8 cellular contexts compared by ENCODE assay signal in the genomic region with DNA sequence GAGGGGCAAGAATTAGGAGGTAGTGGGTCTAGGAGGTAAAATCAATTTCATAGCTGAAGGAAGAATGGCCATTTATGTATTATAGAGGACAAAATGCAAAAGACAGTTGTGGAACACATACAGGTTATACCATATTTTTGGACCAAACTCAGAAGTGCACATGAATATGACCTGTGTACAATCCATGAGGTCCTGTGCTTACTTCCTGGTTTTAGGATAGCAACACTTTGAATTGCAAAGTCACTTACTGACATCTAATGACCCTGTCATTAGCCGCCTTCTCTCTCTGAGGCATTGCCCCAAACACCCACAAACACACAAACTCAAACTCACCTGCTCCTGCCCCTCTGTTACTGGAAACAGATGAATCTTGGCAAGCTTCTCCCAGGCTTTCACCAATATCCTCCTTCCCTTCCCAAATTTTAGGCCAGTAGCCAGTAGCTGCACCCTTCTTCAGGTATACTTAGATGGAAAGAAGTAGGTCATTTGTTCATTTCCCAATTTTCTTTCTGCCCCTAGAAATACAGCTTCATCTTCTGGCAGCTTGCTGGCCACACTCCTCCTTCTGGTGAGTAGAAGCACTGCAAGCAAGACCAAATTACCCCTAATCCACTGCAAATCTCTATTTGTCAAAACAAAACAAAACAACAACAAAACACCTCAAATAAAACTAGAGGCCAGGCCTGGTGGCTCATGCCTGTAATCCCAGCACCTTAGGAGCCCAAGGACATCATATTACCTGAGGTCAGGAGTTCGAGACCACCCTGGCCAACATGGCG. TPM values are rescaled to one million over a fixed set of nuclear protein-coding genes. Genes with fewer than 3 reads are reported as not detected.
DNase-seq lines count a peak whose midpoint lies in the region; ATAC-seq, FAIRE-seq and TF ChIP-seq lines count a peak whose summit lies in the region.

No MANE protein-coding gene starts in this region.

- H3K9me3 Mint-ChIP-seq in glutamatergic neuron (ENCODE audit: unreplicated experiment) = peaks cover 2% of the 10 kb centered on the region

- H3K27ac ChIP-seq in A549 (no peak overlapping the region), testis (no peak overlapping the region)

- H3K27ac Mint-ChIP-seq in T-helper 17 cell = no peak overlapping the region
- H3K27ac Mint-ChIP-seq in glutamatergic neuron (ENCODE audit: unreplicated experiment) = no peak overlapping the region

- no peak overlapping the region for H3K4me2 ChIP-seq in A549

- no peaks in the 10 kb centered on the region for H3K36me3 ChIP-seq in testis (ENCODE audit: low read depth, missing control alignments)

- TF ChIP-seq CTCF in A549 (IDR thresholded peaks at IDR 0.05) (peak; percentile 29; the same call in 2 of the 3 replicates), glutamatergic neuron (IDR thresholded peaks at IDR 0.05; ENCODE audit: partially characterized antibody, unreplicated experiment) (peak; percentile 67), testis (IDR thresholded peaks at IDR 0.05) (peak; percentile 49 to 64 (median 61))

- no peaks in the 10 kb centered on the region for H3K4me1 ChIP-seq in A549
- no peaks in the 10 kb centered on the region for H3K4me1 ChIP-seq in testis

- DNase-seq in A549 (ENCODE audit: low read depth in 1 of 2, low spot score in 1 of 2) (peak; percentile 23 to 46), Daoy (ENCODE audit: low read depth) (peak; percentile 27), T-helper 17 cell (no peak), glutamatergic neuron (no peak), testis (no peak), NCI-H2196 (lab: John Stamatoyannopoulos, UW; ENCODE audit: unreplicated experiment) (no peak), middle frontal gyrus (ENCODE audit: extremely low spot score, low spot score) (no peak)

- H3K4me3 Mint-ChIP-seq in T-helper 17 cell = no peak overlapping the region
- H3K4me3 Mint-ChIP-seq in glutamatergic neuron (ENCODE audit: unreplicated experiment) = no peak overlapping the region

- CTCF ChIA-PET in A549 (lab: Yijun Ruan, JAX) = interaction anchor here (0.7 to 2.2 kb wide), 9 partner anchors 9 to 217 kb away, joined by 3 to 13 read pairs (median 4); a partner anchor contains a TSS

- no peak for FAIRE-seq in A549 (lab: Jason Lieb, UNC)

- intact Hi-C loops in testis (cut with DNase I; ENCODE audit: low total_unique reads) = no loop called here

- no peaks in the 10 kb centered on the region for H3K4me1 Mint-ChIP-seq in T-helper 17 cell
- no peaks in the 10 kb centered on the region for H3K4me1 Mint-ChIP-seq in glutamatergic neuron (ENCODE audit: low read depth, unreplicated experiment)

- 91% methylated on average over 3 of the region's 3 CpGs for WGBS in A549 (ENCODE audit: missing lambda C conversion rate)
- WGBS in testis, 2 donors = 94 to 98% methylated on average over 3 of the region's 3 CpGs

- TF ChIP-seq POLR2A in A549 (IDR thresholded peaks at IDR 0.05; ENCODE audit: low read length) (no peak), testis (IDR thresholded peaks at IDR 0.05) (no peak)

- H3K27me3 Mint-ChIP-seq in T-helper 17 cell (peaks cover 25% of the 10 kb centered on the region), glutamatergic neuron (ENCODE audit: unreplicated experiment) (no peaks in the 10 kb centered on the region)

- TF ChIP-seq RAD21 in A549 (conservative IDR thresholded peaks at IDR 0.05 in 1 of 2, IDR thresholded peaks at IDR 0.05 in 1 of 2) = peak; percentile 22 to 44; a peak in 3 of 5 replicates

- H3K4me3 ChIP-seq in A549 (no peak overlapping the region), testis (no peak overlapping the region)

- H3K27me3 ChIP-seq in testis = no peaks in the 10 kb centered on the region

- POLR2A ChIA-PET in A549 (lab: Yijun Ruan, JAX) = interaction anchor here (1.7 kb wide), 1 partner anchor 14 kb away, joined by 5 read pairs; a partner anchor contains a TSS

- ATAC-seq in A549 = peak; percentile 54 to 67; a peak in 4 of 6 replicates
- peak; percentile 63 for ATAC-seq in HG02678 (IDR thresholded peaks at IDR 0.05; ENCODE audit: unreplicated experiment)
- ATAC-seq in T-helper 17 cell = peak; percentile 67

- no peak for TF ChIP-seq EP300 in A549 (IDR thresholded peaks at IDR 0.05)

- no peaks in the 10 kb centered on the region for H3K9me3 ChIP-seq in A549
- H3K9me3 ChIP-seq in T-helper 17 cell (ENCODE audit: control insufficient read depth, low read length, poor library complexity, severe bottlenecking) = no peaks in the 10 kb centered on the region
- H3K9me3 ChIP-seq in testis = no peaks in the 10 kb centered on the region

- H3K36me3 Mint-ChIP-seq in T-helper 17 cell (ENCODE audit: low read depth) = peaks cover 3% of the 10 kb centered on the region
- no peaks in the 10 kb centered on the region for H3K36me3 Mint-ChIP-seq in glutamatergic neuron (ENCODE audit: unreplicated experiment)

TF ChIP-seq in A549, 52 proteins besides CTCF, POLR2A, EP300 and RAD21:
- TF ChIP-seq, protein P1, sequence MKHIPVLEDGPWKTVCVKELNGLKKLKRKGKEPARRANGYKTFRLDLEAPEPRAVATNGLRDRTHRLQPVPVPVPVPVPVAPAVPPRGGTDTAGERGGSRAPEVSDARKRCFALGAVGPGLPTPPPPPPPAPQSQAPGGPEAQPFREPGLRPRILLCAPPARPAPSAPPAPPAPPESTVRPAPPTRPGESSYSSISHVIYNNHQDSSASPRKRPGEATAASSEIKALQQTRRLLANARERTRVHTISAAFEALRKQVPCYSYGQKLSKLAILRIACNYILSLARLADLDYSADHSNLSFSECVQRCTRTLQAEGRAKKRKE (CRISPR knock-in tag; IDR thresholded peaks at IDR 0.05; ENCODE audit: low read depth) = no peak
- TF ChIP-seq, protein P2, sequence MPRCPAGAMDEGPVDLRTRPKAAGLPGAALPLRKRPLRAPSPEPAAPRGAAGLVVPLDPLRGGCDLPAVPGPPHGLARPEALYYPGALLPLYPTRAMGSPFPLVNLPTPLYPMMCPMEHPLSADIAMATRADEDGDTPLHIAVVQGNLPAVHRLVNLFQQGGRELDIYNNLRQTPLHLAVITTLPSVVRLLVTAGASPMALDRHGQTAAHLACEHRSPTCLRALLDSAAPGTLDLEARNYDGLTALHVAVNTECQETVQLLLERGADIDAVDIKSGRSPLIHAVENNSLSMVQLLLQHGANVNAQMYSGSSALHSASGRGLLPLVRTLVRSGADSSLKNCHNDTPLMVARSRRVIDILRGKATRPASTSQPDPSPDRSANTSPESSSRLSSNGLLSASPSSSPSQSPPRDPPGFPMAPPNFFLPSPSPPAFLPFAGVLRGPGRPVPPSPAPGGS (IDR thresholded peaks at IDR 0.05) = no peak
- peak; percentile 51 for TF ChIP-seq SMC3 (IDR thresholded peaks at IDR 0.05)
- no peak for TF ChIP-seq HOXB5 (CRISPR knock-in tag; IDR thresholded peaks at IDR 0.05)
- TF ChIP-seq, protein P3, sequence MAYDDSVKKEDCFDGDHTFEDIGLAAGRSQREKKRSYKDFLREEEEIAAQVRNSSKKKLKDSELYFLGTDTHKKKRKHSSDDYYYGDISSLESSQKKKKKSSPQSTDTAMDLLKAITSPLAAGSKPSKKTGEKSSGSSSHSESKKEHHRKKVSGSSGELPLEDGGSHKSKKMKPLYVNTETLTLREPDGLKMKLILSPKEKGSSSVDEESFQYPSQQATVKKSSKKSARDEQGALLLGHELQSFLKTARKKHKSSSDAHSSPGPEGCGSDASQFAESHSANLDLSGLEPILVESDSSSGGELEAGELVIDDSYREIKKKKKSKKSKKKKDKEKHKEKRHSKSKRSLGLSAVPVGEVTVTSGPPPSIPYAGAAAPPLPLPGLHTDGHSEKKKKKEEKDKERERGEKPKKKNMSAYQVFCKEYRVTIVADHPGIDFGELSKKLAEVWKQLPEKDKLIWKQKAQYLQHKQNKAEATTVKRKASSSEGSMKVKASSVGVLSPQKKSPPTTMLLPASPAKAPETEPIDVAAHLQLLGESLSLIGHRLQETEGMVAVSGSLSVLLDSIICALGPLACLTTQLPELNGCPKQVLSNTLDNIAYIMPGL (CRISPR knock-in tag; IDR thresholded peaks at IDR 0.05; ENCODE audit: borderline replicate concordance) = no peak

RNA-seq across cellular contexts. Expression of a gene that starts 13.7 kb away (rescaled TPM):
- 1,649 and 2,015 TPM in 2 replicates for polyA plus RNA-seq in A549 (2011; rRNA removed)
- 796 and 807 TPM in 2 replicates for polyA plus RNA-seq in A549 (2012; cell fraction: cytosol; rRNA removed)
- 263 and 365 TPM in 2 replicates for polyA plus RNA-seq in A549 (2012; cell fraction: nucleus; rRNA removed)
- 1,222 to 1,289 TPM (median 1,243 TPM) in 3 replicates for polyA plus RNA-seq in A549 (2017; fragmentation: RNase III; extraction: RNeasy Plus Mini Kit Qiagen cat#74134 plus additional on column Dnase treatment)
- polyA minus RNA-seq in A549 (2011; rRNA and poly(A)+ RNA removed) = 643 and 712 TPM in 2 replicates
- 2,479 and 2,594 TPM in 2 replicates for total RNA-seq in Daoy (2014; rRNA removed; shearing (Covaris generic))
- 1,000 to 10,000 TPM; 1,386 to 1,390 TPM for total RNA-seq in T-helper 17 cell
- total RNA-seq in glutamatergic neuron (ENCODE audit: unreplicated experiment) = 692 TPM
- total RNA-seq in testis = 100 to 1,000 TPM; 548 to 899 TPM
- polyA plus RNA-seq in testis (ENCODE audit: insufficient read depth, low read depth, low replicate concordance) = 929 TPM

RNA-seq across cellular contexts. Expression of a gene that starts 33.3 kb away (rescaled TPM):
- polyA plus RNA-seq in A549 (2011; rRNA removed) = 8.2 and 10.4 TPM in 2 replicates
- polyA plus RNA-seq in A549 (2012; cell fraction: cytosol; rRNA removed) = 2.8 and 3.5 TPM in 2 replicates
- polyA plus RNA-seq in A549 (2012; cell fraction: nucleus; rRNA removed) = 1.8 and 2.0 TPM in 2 replicates
- polyA plus RNA-seq in A549 (2017; fragmentation: RNase III; extraction: RNeasy Plus Mini Kit Qiagen cat#74134 plus additional on column Dnase treatment) = 9.4 to 11.4 TPM (median 10.2 TPM) in 3 replicates
- 7.1 and 9.1 TPM in 2 replicates for polyA minus RNA-seq in A549 (2011; rRNA and poly(A)+ RNA removed)
- total RNA-seq in Daoy (2014; rRNA removed; shearing (Covaris generic)) = 18.9 and 19.2 TPM in 2 replicates
- under 1 TPM; 0.70 to 0.80 TPM for total RNA-seq in T-helper 17 cell
- 19.5 TPM for total RNA-seq in glutamatergic neuron (ENCODE audit: unreplicated experiment)
- total RNA-seq in testis = 10 to 100 TPM; 58.7 to 73.9 TPM
- 27.0 TPM for polyA plus RNA-seq in testis (ENCODE audit: insufficient read depth, low read depth, low replicate concordance)

Comparison
In these comparisons a context has a peak if more than half of its experiments do, and no peak if none do; other contexts are left out.
1. DNase-seq: peak in A549 (2 of 2) and Daoy (single experiment); none in T-helper 17 cell (0 of 3), glutamatergic neuron (single experiment), testis (single experiment), NCI-H2196 (single experiment) and middle frontal gyrus (single experiment).
2. RNA of a gene that starts 33.3 kb away (total RNA-seq): 58.7 to 73.9 TPM in testis, 19.5 TPM in glutamatergic neuron (single experiment) and 18.9 to 19.2 TPM in Daoy; 0.70 to 0.80 TPM in T-helper 17 cell; every median in the first group is over 10 times any median in the second.
3. Peak in every context shown above with its lines, with median percentiles within 50 percentile points of each other: ATAC-seq and CTCF ChIP-seq.